19 cellular contexts compared by ENCODE assay signal in genomic region chr15:63595688-63596087, GRCh38. TPM values are rescaled to one million over a fixed set of nuclear protein-coding genes. Genes with fewer than 3 reads are reported as not detected.
DNase-seq lines count a peak whose midpoint lies in the region; ATAC-seq, FAIRE-seq and TF ChIP-seq lines count a peak whose summit lies in the region.
"Had no signal": no experiment of that assay in that cellular context is flagged by ENCODE, and none has a peak within 500 bp of the region (broad histone marks: within the 10 kb centered on the region; RNA-seq: fewer than 3 reads in every experiment).

No MANE protein-coding gene starts in this region.

- WGBS in esophagus, 2 donors, result 75 to 81% methylated on average over 1 of the region's 1 CpG

- FAIRE-seq in GM19239 (lab: Jason Lieb, UNC), result peak; percentile 57

- no peaks in the 10 kb centered on the region for H3K27me3 ChIP-seq in CD4-positive, CD25-positive, alpha-beta regulatory T cell (ENCODE audit: control insufficient read depth, insufficient read depth, low read length)
- H3K27me3 ChIP-seq in esophagus (ENCODE audit: control insufficient read depth in 1 of 2, insufficient read depth in 2 of 2, low read length in 2 of 2), result no peaks in the 10 kb centered on the region
- no peaks in the 10 kb centered on the region for H3K27me3 ChIP-seq in gastrocnemius medialis
- no peaks in the 10 kb centered on the region for H3K27me3 ChIP-seq in SJCRH30
- H3K27me3 ChIP-seq: body of pancreas had no signal

- H3K36me3 ChIP-seq in CD4-positive, CD25-positive, alpha-beta regulatory T cell (ENCODE audit: control insufficient read depth, insufficient read depth, low read length), result peaks cover 26% of the 10 kb centered on the region
- peaks cover 0 to 8% of the 10 kb centered on the region in 2 donors for H3K36me3 ChIP-seq in esophagus (ENCODE audit: control insufficient read depth in 2 of 2, insufficient read depth in 2 of 2, low read length in 1 of 2)
- peaks cover 0 to 13% of the 10 kb centered on the region in 2 donors for H3K36me3 ChIP-seq in gastrocnemius medialis
- H3K36me3 ChIP-seq in SJCRH30, result peaks cover 14% of the 10 kb centered on the region; the same call in 1 of the 2 replicates

- no peaks in the 10 kb centered on the region for H3K9me3 ChIP-seq in CD4-positive, CD25-positive, alpha-beta regulatory T cell (ENCODE audit: control insufficient read depth in 2 of 2, low read length in 2 of 2)
- no peaks in the 10 kb centered on the region for H3K9me3 ChIP-seq in esophagus (ENCODE audit: control insufficient read depth in 2 of 2, insufficient read depth in 1 of 2, low read depth in 1 of 2, low read length in 1 of 2)
- H3K9me3 ChIP-seq in gastrocnemius medialis, result no peaks in the 10 kb centered on the region
- no peaks in the 10 kb centered on the region for H3K9me3 ChIP-seq in SJCRH30 (replicated peaks)
- H3K9me3 ChIP-seq: body of pancreas had no signal

- intact Hi-C loops in gastrocnemius medialis (cut with DNase I; ENCODE audit: low total_unique reads) (loop anchor here (5.0 to 10.0 kb wide), 2 partner anchors 108 to 311 kb away; no protein-coding TSS in a partner anchor), posterior vena cava (cut with DNase I) (loop anchor here in 1 of 2 donors (5.0 kb wide), 1 partner anchor 93 kb away; the partner anchor contains the start of gene USP3)

- in situ Hi-C loops in gastrocnemius medialis (cut with MboI; ENCODE audit: low sequenced_read_pairs in 4 of 4), result loop anchor here in 3 of 4 donors (10.0 to 25.0 kb wide), 3 partner anchors 111 to 308 kb away; partner anchors contain the start of gene APH1B (in 1 of the 3)

- H3K9me3 Mint-ChIP-seq in CD4-positive, CD25-positive, alpha-beta regulatory T cell, result no peaks in the 10 kb centered on the region
- H3K9me3 Mint-ChIP-seq: T-helper 1 cell treated with Interleukin-12 subunit alpha and Interleukin-12 subunit beta and Interleukin-4 antibody, amounts not matched to agents 30 μg/mL and 1 μg/mL, for 36 hours had no signal

- peaks cover 15% of the 10 kb centered on the region for H3K4me1 ChIP-seq in CD4-positive, CD25-positive, alpha-beta regulatory T cell (ENCODE audit: control insufficient read depth, insufficient read depth, low read length, poor library complexity, severe bottlenecking)
- H3K4me1 ChIP-seq in esophagus (ENCODE audit: control insufficient read depth in 2 of 2, insufficient read depth in 2 of 2, low read length in 1 of 2) (peaks cover 2 to 4% of the 10 kb centered on the region in 2 donors), gastrocnemius medialis (peaks cover 58 to 67% of the 10 kb centered on the region in 2 donors), SJCRH30 (peaks cover 26% of the 10 kb centered on the region)

- H3K27me3 Mint-ChIP-seq in CD4-positive, CD25-positive, alpha-beta regulatory T cell, result no peaks in the 10 kb centered on the region
- H3K27me3 Mint-ChIP-seq: activated CD4-positive, alpha-beta T cell treated with anti-CD3 and anti-CD28 coated beads for 36 hours had no signal

- TF ChIP-seq POLR2A in gastrocnemius medialis (IDR thresholded peaks at IDR 0.05), result no peak

- H3K4me1 Mint-ChIP-seq in CD4-positive, CD25-positive, alpha-beta regulatory T cell, result peaks cover 4 to 64% (median 31%) of the 10 kb centered on the region in 4 donors

- peak overlapping the region in 2 of 3 donors; percentile 62 to 81 for H3K27ac Mint-ChIP-seq in CD4-positive, CD25-positive, alpha-beta regulatory T cell

- H3K4me3 Mint-ChIP-seq in CD4-positive, CD25-positive, alpha-beta regulatory T cell, result peak overlapping the region in 1 of 4 donors; percentile 34
- H3K4me3 Mint-ChIP-seq: activated CD4-positive, alpha-beta T cell treated with anti-CD3 and anti-CD28 coated beads for 36 hours; T-helper 1 cell treated with Interleukin-12 subunit alpha and Interleukin-12 subunit beta and Interleukin-4 antibody, amounts not matched to agents 30 μg/mL and 1 μg/mL, for 36 hours had no signal

- DNase-seq in CD4-positive, CD25-positive, alpha-beta regulatory T cell, result no peak
- no peak for DNase-seq in GM19239 (ENCODE audit: insufficient read length, low spot score)
- no peak for DNase-seq in gastrocnemius medialis
- DNase-seq in SJCRH30, result no peak
- no peak for DNase-seq in posterior vena cava (ENCODE audit: low spot score)
- DNase-seq: activated CD4-positive, alpha-beta T cell treated with anti-CD3 and anti-CD28 coated beads for 36 hours; activated effector memory CD4-positive, alpha-beta T cell treated with anti-CD3 and anti-CD28 coated beads, Interleukin-2, amount 50 U/mL, for 16 hours; body of pancreas; effector memory CD4-positive, alpha-beta T cell; foreskin fibroblast; islet precursor cell; midbrain; NCI-H1436; NCI-H345; stimulated activated CD4-positive, alpha-beta T cell treated with anti-CD3 and anti-CD28 coated beads, Interleukin-4, amount 100 ng/mL, for 1 hour had no signal

- H3K27ac ChIP-seq in CD4-positive, CD25-positive, alpha-beta regulatory T cell (ENCODE audit: insufficient read depth, low read length, poor library complexity, severe bottlenecking), result no peak overlapping the region
- H3K27ac ChIP-seq in esophagus (ENCODE audit: low read depth in 2 of 2, low read length in 1 of 2) (peak overlapping the region; percentile 54 to 73), gastrocnemius medialis (peak overlapping the region; percentile 89 to 96 (median 96)), SJCRH30 (no peak overlapping the region)
- H3K27ac ChIP-seq: body of pancreas had no signal

- no peak overlapping the region for H3K4me3 ChIP-seq in CD4-positive, CD25-positive, alpha-beta regulatory T cell (ENCODE audit: low read depth, low read length)
- H3K4me3 ChIP-seq in esophagus (ENCODE audit: low read depth in 1 of 2, low read length in 2 of 2), result no peak overlapping the region
- no peak overlapping the region for H3K4me3 ChIP-seq in gastrocnemius medialis
- H3K4me3 ChIP-seq in SJCRH30, result no peak overlapping the region
- H3K4me3 ChIP-seq: body of pancreas, K562 had no signal

- ATAC-seq in CD4-positive, CD25-positive, alpha-beta regulatory T cell (ENCODE audit: low read depth in 2 of 2), result no peak
- ATAC-seq in gastrocnemius medialis (no peak), HG02884 (IDR thresholded peaks at IDR 0.05; ENCODE audit: unreplicated experiment) (no peak)
- ATAC-seq: activated CD4-positive, alpha-beta T cell treated with anti-CD3 and anti-CD28 coated beads for 36 hours; body of pancreas had no signal

- no peak for TF ChIP-seq CTCF in gastrocnemius medialis (IDR thresholded peaks at IDR 0.05 in 4 of 5, conservative IDR thresholded peaks at IDR 0.05 in 1 of 5)

- peaks cover 32% of the 10 kb centered on the region for H3K36me3 Mint-ChIP-seq in CD4-positive, CD25-positive, alpha-beta regulatory T cell

RNA-seq across cellular contexts. Expression of gene FBXL22, which starts 1.5 kb away (rescaled TPM):
- 1.7 TPM for total RNA-seq in CD4-positive, CD25-positive, alpha-beta regulatory T cell
- polyA plus RNA-seq in CD4-positive, CD25-positive, alpha-beta regulatory T cell, result 1 to 10 TPM in 2 of 4 donors, under 1 TPM in 2; 0.45 to 2.1 (median 1.0) TPM
- 1 to 10 TPM; 2.8 to 4.5 TPM for polyA plus RNA-seq in esophagus
- total RNA-seq in gastrocnemius medialis, result under 1 TPM in 3 of 4 donors, not detected in 1; 0.36 to 0.89 (median 0.68) TPM
- 0.10 and 0.34 TPM in 2 replicates for total RNA-seq in SJCRH30 (2014; rRNA removed; shearing (Covaris generic))
- 10 to 100 TPM; 17.7 to 36.8 TPM for total RNA-seq in posterior vena cava
- total RNA-seq: body of pancreas, K562 had no signal
- polyA plus RNA-seq: K562 had no signal

Comparison
In these comparisons a context has a peak if more than half of its experiments do, and no peak if none do; other contexts are left out.
1. H3K27ac ChIP-seq: peak in esophagus (2 of 2) and gastrocnemius medialis (4 of 4); none in CD4-positive, CD25-positive, alpha-beta regulatory T cell (single experiment) and SJCRH30 (single experiment).